Comparison of ENCODE assay signal across 24 cellular contexts in genomic region chr3:2822611-2823010, GRCh38.
"Had no signal": no experiment of that assay in that cellular context is flagged by ENCODE, and none has a peak within 500 bp of the region (broad histone marks: within the 10 kb centered on the region; RNA-seq: fewer than 3 reads in every experiment).

No MANE protein-coding gene starts in this region.

- H3K27me3 ChIP-seq: left lung, neutrophil, spleen, stomach, testis, thyroid gland, transverse colon, upper lobe of left lung, vagina had no signal

- H3K4me1 ChIP-seq: left lung, lower lobe of right lung, spleen, stomach, testis, thyroid gland, transverse colon, upper lobe of left lung, vagina had no signal

- DNase-seq: immature natural killer cell; kidney; left colon; left lung; lower lobe of right lung; mammary epithelial cell; naive B cell; natural killer cell; nephron progenitor cell; occipital lobe; right cardiac atrium; small intestine; spleen; stimulated activated CD4-positive, alpha-beta T cell treated with anti-CD3 and anti-CD28 coated beads, Interleukin-4, amount 100 ng/mL, for 24 hours; stimulated activated naive CD4-positive, alpha-beta T cell treated with Interleukin-2 at 50 U/mL for 16 hours; stomach; testis; thyroid gland; transverse colon; upper lobe of left lung had no signal

- H3K27ac ChIP-seq: left lung, lower lobe of right lung, neutrophil, spleen, stomach, testis, thyroid gland, transverse colon, upper lobe of left lung, vagina had no signal

- H3K36me3 ChIP-seq: left lung, lower lobe of right lung, neutrophil, spleen, stomach, thyroid gland, transverse colon, upper lobe of left lung, vagina had no signal

- ATAC-seq: left colon; left lung; lower lobe of right lung; natural killer cell; right cardiac atrium; sciatic nerve; stimulated activated effector memory CD8-positive, alpha-beta T cell treated with anti-CD3 and anti-CD28 coated beads, Interleukin-12 subunit alpha, Interleukin-12 subunit beta, amount 100 ng/mL, for 72 hours had no signal

- H3K4me3 ChIP-seq: left lung, lower lobe of right lung, spleen, stomach, testis, thyroid gland, transverse colon, upper lobe of left lung, vagina had no signal

- H3K9me3 ChIP-seq: left lung, lower lobe of right lung, neutrophil, spleen, stomach, testis, thyroid gland, transverse colon, upper lobe of left lung, vagina had no signal
